ENCODE assay signal across 21 cellular contexts in genomic region chr11:134008593-134008992, GRCh38. TPM values are rescaled to one million over a fixed set of nuclear protein-coding genes. Genes with fewer than 3 reads are reported as not detected.
A peak's percentile ranks its signal among the peaks of the same experiment; 100 is the strongest.
DNase-seq lines count a peak whose midpoint lies in the region; ATAC-seq, FAIRE-seq and TF ChIP-seq lines count a peak whose summit lies in the region.
"Had no signal": no experiment of that assay in that cellular context is flagged by ENCODE, and none has a peak within 500 bp of the region (broad histone marks: within the 10 kb centered on the region; RNA-seq: fewer than 3 reads in every experiment).

No MANE protein-coding gene starts in this region.

- H3K27me3 ChIP-seq in parathyroid adenoma (ENCODE audit: control insufficient read depth, insufficient read depth, low read length): no peaks in the 10 kb centered on the region

- no peak for FAIRE-seq in HTR-8/SVneo (lab: Jason Lieb, UNC)
- FAIRE-seq: endothelial cell of umbilical vein had no signal

- peak; percentile 65 for ATAC-seq in HG02884 (IDR thresholded peaks at IDR 0.05; ENCODE audit: unreplicated experiment)
- peak; percentile 70 for ATAC-seq in WTC11

- H3K27me3 Mint-ChIP-seq in WTC11 (ENCODE audit: low read depth): no peaks in the 10 kb centered on the region

- H3K9me3 Mint-ChIP-seq in WTC11: no peaks in the 10 kb centered on the region

- DNase-seq in NCI-H146 (lab: John Stamatoyannopoulos, UW) (peak; percentile 6), NCI-H146 treated with DMSO at 0.1 percent for 48 hours (lab: John Stamatoyannopoulos, UW; ENCODE audit: unreplicated experiment) (no peak), WTC11 (ENCODE audit: low spot score) (no peak), HTR-8/SVneo (ENCODE audit: insufficient read length, low spot score) (no peak), coronary artery (ENCODE audit: low spot score) (no peak), midbrain (lab: John Stamatoyannopoulos, UW) (no peak)
- DNase-seq: activated CD4-positive, alpha-beta T cell treated with anti-CD3 and anti-CD28 coated beads, Interleukin-2, amount 50 U/mL, for 48 hours; activated effector memory CD4-positive, alpha-beta T cell treated with Interleukin-2 at 50 U/mL for 16 hours; GOT3; hypothalamus; NCI-H2081 treated with DMSO at 0.1 percent for 48 hours; spleen; tibial artery had no signal

- H3K9ac ChIP-seq in parathyroid adenoma: no peak overlapping the region
- H3K9ac ChIP-seq: KMS-11 had no signal

- POLR2A ChIA-PET in WTC11 (lab: Charles Lee): no interaction called here

- H3K36me3 Mint-ChIP-seq in WTC11: no peaks in the 10 kb centered on the region
- H3K36me3 Mint-ChIP-seq: brain had no signal

- H3K36me3 ChIP-seq in parathyroid adenoma (ENCODE audit: control insufficient read depth, insufficient read depth, low read length): no peaks in the 10 kb centered on the region
- H3K36me3 ChIP-seq: neutrophil, spleen, tibial artery had no signal

- H3K4me1 ChIP-seq in parathyroid adenoma: no peaks in the 10 kb centered on the region

- no peak overlapping the region for H3K4me2 ChIP-seq in parathyroid adenoma (ENCODE audit: low read length)
- H3K4me2 ChIP-seq: KMS-11 had no signal

- no peaks in the 10 kb centered on the region for H3K9me3 ChIP-seq in parathyroid adenoma (ENCODE audit: control insufficient read depth, low read length)
- H3K9me3 ChIP-seq: neutrophil, spleen, tibial artery had no signal

- H3K4me3 ChIP-seq in parathyroid adenoma (ENCODE audit: low read depth, low read length): no peak overlapping the region
- no peak overlapping the region for H3K4me3 ChIP-seq in coronary artery
- H3K4me3 ChIP-seq: lung, spleen, tibial artery had no signal

- H3K27ac ChIP-seq in parathyroid adenoma: no peak overlapping the region
- H3K27ac ChIP-seq in coronary artery: no peak overlapping the region
- H3K27ac ChIP-seq: 22Rv1, KMS-11, neutrophil, spleen, tibial artery had no signal

- H3K4me3 Mint-ChIP-seq in WTC11: no peak overlapping the region
- H3K4me3 Mint-ChIP-seq: brain had no signal

- H3K79me2 ChIP-seq in parathyroid adenoma: no peaks in the 10 kb centered on the region

- H3K27ac Mint-ChIP-seq in WTC11: no peak overlapping the region; the same call in 1 of the 2 replicates

- CTCF ChIA-PET in WTC11 (lab: Charles Lee): interaction anchor here (1.1 to 1.7 kb wide), 6 partner anchors 22 to 81 kb away, joined by 3 to 7 read pairs (median 5); no protein-coding TSS in a partner anchor

- peak overlapping the region; percentile 69 for H2AFZ ChIP-seq in parathyroid adenoma

- peaks cover 10% of the 10 kb centered on the region for H3K4me1 Mint-ChIP-seq in WTC11

- TF ChIP-seq CTCF in WTC11 (IDR thresholded peaks at IDR 0.05): no peak
- TF ChIP-seq CTCF in parathyroid adenoma (IDR thresholded peaks at IDR 0.05): no peak
- no peak for TF ChIP-seq CTCF in coronary artery (IDR thresholded peaks at IDR 0.05)

TF ChIP-seq in WTC11, 78 proteins besides CTCF, POLR2A, EP300 and RAD21 (continues in another document):
- no peak for TF ChIP-seq MLX (CRISPR knock-in tag; IDR thresholded peaks at IDR 0.05)
- no peak for TF ChIP-seq ZBTB21 (CRISPR knock-in tag; IDR thresholded peaks at IDR 0.05; ENCODE audit: borderline replicate concordance)
- TF ChIP-seq, protein P1, sequence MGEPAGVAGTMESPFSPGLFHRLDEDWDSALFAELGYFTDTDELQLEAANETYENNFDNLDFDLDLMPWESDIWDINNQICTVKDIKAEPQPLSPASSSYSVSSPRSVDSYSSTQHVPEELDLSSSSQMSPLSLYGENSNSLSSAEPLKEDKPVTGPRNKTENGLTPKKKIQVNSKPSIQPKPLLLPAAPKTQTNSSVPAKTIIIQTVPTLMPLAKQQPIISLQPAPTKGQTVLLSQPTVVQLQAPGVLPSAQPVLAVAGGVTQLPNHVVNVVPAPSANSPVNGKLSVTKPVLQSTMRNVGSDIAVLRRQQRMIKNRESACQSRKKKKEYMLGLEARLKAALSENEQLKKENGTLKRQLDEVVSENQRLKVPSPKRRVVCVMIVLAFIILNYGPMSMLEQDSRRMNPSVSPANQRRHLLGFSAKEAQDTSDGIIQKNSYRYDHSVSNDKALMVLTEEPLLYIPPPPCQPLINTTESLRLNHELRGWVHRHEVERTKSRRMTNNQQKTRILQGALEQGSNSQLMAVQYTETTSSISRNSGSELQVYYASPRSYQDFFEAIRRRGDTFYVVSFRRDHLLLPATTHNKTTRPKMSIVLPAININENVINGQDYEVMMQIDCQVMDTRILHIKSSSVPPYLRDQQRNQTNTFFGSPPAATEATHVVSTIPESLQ (CRISPR knock-in tag; IDR thresholded peaks at IDR 0.05): no peak
- TF ChIP-seq E2F5 (CRISPR knock-in tag; IDR thresholded peaks at IDR 0.05): no peak
- TF ChIP-seq FOXP4 (CRISPR knock-in tag; IDR thresholded peaks at IDR 0.05): no peak
- TF ChIP-seq, protein P2, sequence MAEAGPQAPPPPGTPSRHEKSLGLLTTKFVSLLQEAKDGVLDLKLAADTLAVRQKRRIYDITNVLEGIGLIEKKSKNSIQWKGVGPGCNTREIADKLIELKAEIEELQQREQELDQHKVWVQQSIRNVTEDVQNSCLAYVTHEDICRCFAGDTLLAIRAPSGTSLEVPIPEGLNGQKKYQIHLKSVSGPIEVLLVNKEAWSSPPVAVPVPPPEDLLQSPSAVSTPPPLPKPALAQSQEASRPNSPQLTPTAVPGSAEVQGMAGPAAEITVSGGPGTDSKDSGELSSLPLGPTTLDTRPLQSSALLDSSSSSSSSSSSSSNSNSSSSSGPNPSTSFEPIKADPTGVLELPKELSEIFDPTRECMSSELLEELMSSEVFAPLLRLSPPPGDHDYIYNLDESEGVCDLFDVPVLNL (CRISPR knock-in tag; IDR thresholded peaks at IDR 0.05; ENCODE audit: borderline replicate concordance, low read depth): no peak
- no peak for TF ChIP-seq ATF2 (CRISPR knock-in tag; IDR thresholded peaks at IDR 0.05; ENCODE audit: borderline replicate concordance, low read depth)
- no peak for TF ChIP-seq ZBTB43 (CRISPR knock-in tag; IDR thresholded peaks at IDR 0.05)
- TF ChIP-seq HMGXB4 (CRISPR knock-in tag; IDR thresholded peaks at IDR 0.05): no peak

RNA-seq across cellular contexts. Expression of gene IGSF9B, which starts 51.8 kb away (rescaled TPM):
- total RNA-seq in WTC11 (2021): 52.7 to 57.1 TPM (median 55.2 TPM) in 3 replicates
